7 cellular contexts compared by ENCODE assay signal in genomic region chrX:8314881-8315280, GRCh38.
"Had no signal": no experiment of that assay in that cellular context is flagged by ENCODE, and none has a peak within 500 bp of the region (broad histone marks: within the 10 kb centered on the region; RNA-seq: fewer than 3 reads in every experiment).

No MANE protein-coding gene starts in this region.

- DNase-seq: GDM1, GF-D8 had no signal

- FAIRE-seq: G401.6, GM12878, GM12891, GM12892, GM18507 had no signal

- H3K4me3 ChIP-seq: GM12878 had no signal

- ATAC-seq: GM12878 had no signal
